ENCODE assay signal across 1 cellular context in the genomic region with DNA sequence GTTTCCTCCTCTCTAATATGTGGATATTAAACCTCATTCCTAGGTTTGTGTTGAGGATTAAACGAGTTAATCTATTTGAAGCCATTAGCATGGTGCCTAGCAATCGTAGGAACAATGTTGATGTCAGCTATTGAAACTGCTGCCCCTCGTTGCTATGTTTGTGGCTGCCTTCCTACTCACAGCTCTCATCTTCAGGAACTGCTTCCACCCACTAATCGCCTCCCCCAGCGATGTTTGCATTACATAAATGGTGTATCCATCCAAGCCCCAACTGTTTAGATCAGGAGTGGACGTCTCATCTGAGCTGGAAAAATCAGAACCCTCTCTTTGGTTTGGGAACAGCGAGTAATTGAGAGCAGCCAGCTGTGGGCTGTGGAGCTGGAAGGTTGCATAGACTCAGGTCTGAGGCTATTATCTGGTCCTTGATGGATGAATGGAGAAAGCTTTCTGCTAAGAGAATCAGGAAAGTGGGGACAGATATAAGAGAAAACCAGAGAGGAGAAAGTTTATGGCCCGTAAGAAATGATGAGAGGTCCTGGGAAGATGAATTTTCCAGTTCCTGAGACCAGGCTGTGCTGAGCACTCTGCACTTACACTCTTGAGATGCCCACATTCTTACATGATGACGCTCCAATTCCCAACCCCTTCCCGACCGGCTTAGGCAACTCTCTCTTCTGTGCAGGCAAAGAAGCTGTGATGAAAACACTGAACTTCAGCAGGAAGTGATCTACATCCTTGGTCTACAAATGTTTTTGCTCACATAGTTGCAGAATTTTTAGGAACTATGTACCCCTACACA.
TF ChIP-seq lines count a peak whose summit lies in the region.

No MANE protein-coding gene starts in this region.

TF ChIP-seq in SK-N-SH, 30 proteins besides CTCF, POLR2A, EP300 and RAD21 (continued from another document):
- TF ChIP-seq, protein P1, sequence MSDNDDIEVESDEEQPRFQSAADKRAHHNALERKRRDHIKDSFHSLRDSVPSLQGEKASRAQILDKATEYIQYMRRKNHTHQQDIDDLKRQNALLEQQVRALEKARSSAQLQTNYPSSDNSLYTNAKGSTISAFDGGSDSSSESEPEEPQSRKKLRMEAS (IDR thresholded peaks at IDR 0.05; ENCODE audit: low read depth), result no peak
- TF ChIP-seq, protein P2, sequence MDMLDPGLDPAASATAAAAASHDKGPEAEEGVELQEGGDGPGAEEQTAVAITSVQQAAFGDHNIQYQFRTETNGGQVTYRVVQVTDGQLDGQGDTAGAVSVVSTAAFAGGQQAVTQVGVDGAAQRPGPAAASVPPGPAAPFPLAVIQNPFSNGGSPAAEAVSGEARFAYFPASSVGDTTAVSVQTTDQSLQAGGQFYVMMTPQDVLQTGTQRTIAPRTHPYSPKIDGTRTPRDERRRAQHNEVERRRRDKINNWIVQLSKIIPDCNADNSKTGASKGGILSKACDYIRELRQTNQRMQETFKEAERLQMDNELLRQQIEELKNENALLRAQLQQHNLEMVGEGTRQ (IDR thresholded peaks at IDR 0.05; ENCODE audit: borderline replicate concordance, low read depth, low read length), result no peak
- TF ChIP-seq POLR2AphosphoS5 (IDR thresholded peaks at IDR 0.05; ENCODE audit: low read depth, low read length) (no peak), GABPA (IDR thresholded peaks at IDR 0.05; ENCODE audit: low read depth) (no peak), NRF1 (IDR thresholded peaks at IDR 0.05; ENCODE audit: low read depth, low read length) (no peak), GATA2 (CRISPR knock-in tag; IDR thresholded peaks at IDR 0.05) (no peak), FOSL2 (IDR thresholded peaks at IDR 0.05; ENCODE audit: borderline replicate concordance, low read depth) (peak; percentile 9; the same call in 1 of the 2 replicates), CHD2 (IDR thresholded peaks at IDR 0.05; ENCODE audit: low read length, partially characterized antibody) (no peak), SMC3 (IDR thresholded peaks at IDR 0.05; ENCODE audit: low read depth, low read length) (no peak), MXI1 (IDR thresholded peaks at IDR 0.05; ENCODE audit: low read depth, low read length) (no peak), RFX5 (IDR thresholded peaks at IDR 0.05; ENCODE audit: low read length) (no peak)
- TF ChIP-seq, protein P3, sequence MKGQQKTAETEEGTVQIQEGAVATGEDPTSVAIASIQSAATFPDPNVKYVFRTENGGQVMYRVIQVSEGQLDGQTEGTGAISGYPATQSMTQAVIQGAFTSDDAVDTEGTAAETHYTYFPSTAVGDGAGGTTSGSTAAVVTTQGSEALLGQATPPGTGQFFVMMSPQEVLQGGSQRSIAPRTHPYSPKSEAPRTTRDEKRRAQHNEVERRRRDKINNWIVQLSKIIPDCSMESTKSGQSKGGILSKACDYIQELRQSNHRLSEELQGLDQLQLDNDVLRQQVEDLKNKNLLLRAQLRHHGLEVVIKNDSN (IDR thresholded peaks at IDR 0.05; ENCODE audit: borderline replicate concordance, low read depth), result no peak
- TF ChIP-seq, protein P4, sequence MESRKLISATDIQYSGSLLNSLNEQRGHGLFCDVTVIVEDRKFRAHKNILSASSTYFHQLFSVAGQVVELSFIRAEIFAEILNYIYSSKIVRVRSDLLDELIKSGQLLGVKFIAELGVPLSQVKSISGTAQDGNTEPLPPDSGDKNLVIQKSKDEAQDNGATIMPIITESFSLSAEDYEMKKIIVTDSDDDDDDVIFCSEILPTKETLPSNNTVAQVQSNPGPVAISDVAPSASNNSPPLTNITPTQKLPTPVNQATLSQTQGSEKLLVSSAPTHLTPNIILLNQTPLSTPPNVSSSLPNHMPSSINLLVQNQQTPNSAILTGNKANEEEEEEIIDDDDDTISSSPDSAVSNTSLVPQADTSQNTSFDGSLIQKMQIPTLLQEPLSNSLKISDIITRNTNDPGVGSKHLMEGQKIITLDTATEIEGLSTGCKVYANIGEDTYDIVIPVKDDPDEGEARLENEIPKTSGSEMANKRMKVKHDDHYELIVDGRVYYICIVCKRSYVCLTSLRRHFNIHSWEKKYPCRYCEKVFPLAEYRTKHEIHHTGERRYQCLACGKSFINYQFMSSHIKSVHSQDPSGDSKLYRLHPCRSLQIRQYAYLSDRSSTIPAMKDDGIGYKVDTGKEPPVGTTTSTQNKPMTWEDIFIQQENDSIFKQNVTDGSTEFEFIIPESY (IDR thresholded peaks at IDR 0.05; ENCODE audit: borderline replicate concordance, low read depth), result no peak
TF ChIP-seq in SK-N-SH: peak in this region for 2.
